Comparison of ENCODE assay signal across 8 cellular contexts in the genomic region with DNA sequence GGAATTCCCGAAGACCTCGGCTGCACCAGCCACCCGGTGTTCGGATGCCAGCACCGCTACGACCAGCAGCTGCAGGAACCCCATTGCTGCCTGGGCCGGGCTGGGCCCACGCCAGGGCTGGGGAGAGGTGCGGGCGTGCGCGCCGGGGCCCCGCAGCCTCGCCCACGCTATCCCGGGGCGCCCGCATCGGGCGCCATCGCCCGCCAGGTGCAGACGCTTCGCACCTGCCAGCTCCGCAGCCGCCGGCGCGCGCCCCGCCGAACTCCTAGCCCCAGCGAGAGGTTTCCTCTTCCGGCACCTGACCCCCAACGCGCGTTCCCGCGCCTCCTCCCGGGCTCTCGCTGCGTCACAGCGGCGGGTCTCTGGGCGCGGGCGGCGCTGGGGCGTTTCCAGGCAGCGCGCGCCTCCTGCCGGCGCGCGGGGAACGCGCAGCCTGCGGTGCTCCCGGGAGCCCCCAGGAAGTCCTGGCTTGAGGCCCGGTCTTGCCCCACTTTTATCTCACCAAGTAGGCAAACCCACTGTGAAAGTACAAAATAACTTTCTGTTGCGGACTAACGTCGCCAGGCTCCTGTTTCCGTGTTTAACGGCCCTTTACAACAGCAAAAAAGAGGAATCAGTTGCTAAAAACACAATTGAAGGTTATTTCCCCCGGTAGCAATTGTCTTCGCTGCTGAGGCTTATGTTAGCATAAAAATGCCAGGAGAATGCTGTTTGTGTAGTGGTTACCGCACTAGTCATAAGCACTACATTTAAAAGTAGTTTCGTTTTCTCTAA. TPM values are rescaled to one million over a fixed set of nuclear protein-coding genes. Genes with fewer than 3 reads are reported as not detected.
A peak's percentile ranks its signal among the peaks of the same experiment; 100 is the strongest.
DNase-seq lines count a peak whose midpoint lies in the region; TF ChIP-seq lines count a peak whose summit lies in the region.

A gene with protein sequence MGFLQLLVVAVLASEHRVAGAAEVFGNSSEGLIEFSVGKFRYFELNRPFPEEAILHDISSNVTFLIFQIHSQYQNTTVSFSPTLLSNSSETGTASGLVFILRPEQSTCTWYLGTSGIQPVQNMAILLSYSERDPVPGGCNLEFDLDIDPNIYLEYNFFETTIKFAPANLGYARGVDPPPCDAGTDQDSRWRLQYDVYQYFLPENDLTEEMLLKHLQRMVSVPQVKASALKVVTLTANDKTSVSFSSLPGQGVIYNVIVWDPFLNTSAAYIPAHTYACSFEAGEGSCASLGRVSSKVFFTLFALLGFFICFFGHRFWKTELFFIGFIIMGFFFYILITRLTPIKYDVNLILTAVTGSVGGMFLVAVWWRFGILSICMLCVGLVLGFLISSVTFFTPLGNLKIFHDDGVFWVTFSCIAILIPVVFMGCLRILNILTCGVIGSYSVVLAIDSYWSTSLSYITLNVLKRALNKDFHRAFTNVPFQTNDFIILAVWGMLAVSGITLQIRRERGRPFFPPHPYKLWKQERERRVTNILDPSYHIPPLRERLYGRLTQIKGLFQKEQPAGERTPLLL (minus strand): TSS at position 300 of the 774 bp plus-strand sequence. CDS start 216 bp downstream, at position 84.

- no peaks in the 10 kb centered on the region for H3K79me2 ChIP-seq in neural cell (replicated peaks; ENCODE audit: insufficient read depth, low read length)

- H2AFZ ChIP-seq in neural cell (ENCODE audit: low read depth, low read length), result peak within 1 kb of the TSS; percentile 48

- intact Hi-C loops in stomach (cut with DNase I; ENCODE audit: low total_unique reads), result no loop called here

- peak within 1 kb of the TSS; percentile 48 for H3K27ac ChIP-seq in neural cell (ENCODE audit: low read length)
- H3K27ac ChIP-seq in stomach, result peak within 1 kb of the TSS; percentile 90 to 96 (median 96)

- H3K9ac ChIP-seq in neural cell (ENCODE audit: low read length), result peak within 1 kb of the TSS; percentile 67

- WGBS in stomach, 5 donors, result 0 to 1% (median 0%) methylated on average over 42 to 71 of the region's 71 CpGs

- DNase-seq in GF-D8 (lab: John Stamatoyannopoulos, UW) (peak; percentile 98), HCEC 1CT (peak; percentile 87), MG63 (peak; percentile 92), SHP77 treated with DMSO at 0.1 percent for 48 hours (lab: John Stamatoyannopoulos, UW) (peak; percentile 90), fibroblast of villous mesenchyme (ENCODE audit: low read depth) (peak; percentile 94), stomach (peak; percentile 97)
- peak; percentile 99 for DNase-seq in activated effector memory CD4-positive, alpha-beta T cell treated with anti-CD3 and anti-CD28 coated beads, Interleukin-2, amount 50 U/mL, for 16 hours

- peak; percentile 89 for TF ChIP-seq RAD21 in neural cell (conservative IDR thresholded peaks at IDR 0.05)

- TF ChIP-seq POLR2A in stomach (IDR thresholded peaks at IDR 0.05), result no peak

- no peaks in the 10 kb centered on the region for H3K9me2 ChIP-seq in neural cell (ENCODE audit: insufficient read depth, low read length)

- TF ChIP-seq EP300 in neural cell (conservative IDR thresholded peaks at IDR 0.05; ENCODE audit: poor library complexity, severe bottlenecking) (peak; percentile 57), stomach (IDR thresholded peaks at IDR 0.05) (no peak)

- peaks cover 4% of the 10 kb centered on the region for H3F3A ChIP-seq in neural cell (ENCODE audit: insufficient read depth, low read length, poor library complexity, severe bottlenecking)

- H3K9me3 ChIP-seq in MG63 (no peaks in the 10 kb centered on the region), neural cell (ENCODE audit: low read length) (no peaks in the 10 kb centered on the region), stomach (no peaks in the 10 kb centered on the region)

- peak within 1 kb of the TSS; percentile 84 for H3K4me2 ChIP-seq in neural cell (ENCODE audit: low read length)

- H3K4me1 ChIP-seq in stomach, result peaks cover 22 to 64% (median 45%) of the 10 kb centered on the region in 4 donors

- TF ChIP-seq CTCF in fibroblast of villous mesenchyme (IDR thresholded peaks at IDR 0.05; ENCODE audit: insufficient read depth, low read depth, low read length), result peak; percentile 91
- peak; percentile 98 for TF ChIP-seq CTCF in neural cell (IDR thresholded peaks at IDR 0.05; ENCODE audit: poor library complexity, severe bottlenecking)
- TF ChIP-seq CTCF in stomach (IDR thresholded peaks at IDR 0.05), result peak in 5 of 7 experiments; percentile 71 to 98 (median 94)

- no peaks in the 10 kb centered on the region for H3K27me3 ChIP-seq in MG63
- no peaks in the 10 kb centered on the region for H3K27me3 ChIP-seq in neural cell (ENCODE audit: insufficient read depth, low read depth, low read length)
- H3K27me3 ChIP-seq in stomach, result no peaks in the 10 kb centered on the region

- no peaks in the 10 kb centered on the region for H3K36me3 ChIP-seq in MG63
- H3K36me3 ChIP-seq in neural cell (ENCODE audit: insufficient read depth, low read length), result no peaks in the 10 kb centered on the region
- H3K36me3 ChIP-seq in stomach, result no peaks in the 10 kb centered on the region

- H4K20me1 ChIP-seq in neural cell (ENCODE audit: insufficient read depth), result no peaks in the 10 kb centered on the region

- H3K4me3 ChIP-seq in MG63, result peak within 1 kb of the TSS; percentile 75
- peak within 1 kb of the TSS; percentile 76 for H3K4me3 ChIP-seq in fibroblast of villous mesenchyme (ENCODE audit: low read depth, low read length)
- H3K4me3 ChIP-seq in neural cell (ENCODE audit: low read length), result peak within 1 kb of the TSS; percentile 71
- peak within 1 kb of the TSS; percentile 85 to 96 (median 90) for H3K4me3 ChIP-seq in stomach

TF ChIP-seq in neural cell, 6 proteins besides CTCF, POLR2A, EP300 and RAD21:
- TF ChIP-seq, protein P1, sequence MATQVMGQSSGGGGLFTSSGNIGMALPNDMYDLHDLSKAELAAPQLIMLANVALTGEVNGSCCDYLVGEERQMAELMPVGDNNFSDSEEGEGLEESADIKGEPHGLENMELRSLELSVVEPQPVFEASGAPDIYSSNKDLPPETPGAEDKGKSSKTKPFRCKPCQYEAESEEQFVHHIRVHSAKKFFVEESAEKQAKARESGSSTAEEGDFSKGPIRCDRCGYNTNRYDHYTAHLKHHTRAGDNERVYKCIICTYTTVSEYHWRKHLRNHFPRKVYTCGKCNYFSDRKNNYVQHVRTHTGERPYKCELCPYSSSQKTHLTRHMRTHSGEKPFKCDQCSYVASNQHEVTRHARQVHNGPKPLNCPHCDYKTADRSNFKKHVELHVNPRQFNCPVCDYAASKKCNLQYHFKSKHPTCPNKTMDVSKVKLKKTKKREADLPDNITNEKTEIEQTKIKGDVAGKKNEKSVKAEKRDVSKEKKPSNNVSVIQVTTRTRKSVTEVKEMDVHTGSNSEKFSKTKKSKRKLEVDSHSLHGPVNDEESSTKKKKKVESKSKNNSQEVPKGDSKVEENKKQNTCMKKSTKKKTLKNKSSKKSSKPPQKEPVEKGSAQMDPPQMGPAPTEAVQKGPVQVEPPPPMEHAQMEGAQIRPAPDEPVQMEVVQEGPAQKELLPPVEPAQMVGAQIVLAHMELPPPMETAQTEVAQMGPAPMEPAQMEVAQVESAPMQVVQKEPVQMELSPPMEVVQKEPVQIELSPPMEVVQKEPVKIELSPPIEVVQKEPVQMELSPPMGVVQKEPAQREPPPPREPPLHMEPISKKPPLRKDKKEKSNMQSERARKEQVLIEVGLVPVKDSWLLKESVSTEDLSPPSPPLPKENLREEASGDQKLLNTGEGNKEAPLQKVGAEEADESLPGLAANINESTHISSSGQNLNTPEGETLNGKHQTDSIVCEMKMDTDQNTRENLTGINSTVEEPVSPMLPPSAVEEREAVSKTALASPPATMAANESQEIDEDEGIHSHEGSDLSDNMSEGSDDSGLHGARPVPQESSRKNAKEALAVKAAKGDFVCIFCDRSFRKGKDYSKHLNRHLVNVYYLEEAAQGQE (IDR thresholded peaks at IDR 0.05; ENCODE audit: borderline replicate concordance), result no peak
- TF ChIP-seq TAF1 (IDR thresholded peaks at IDR 0.05; ENCODE audit: low read depth), result no peak
- no peak for TF ChIP-seq EZH2 (IDR thresholded peaks at IDR 0.05; ENCODE audit: borderline replicate concordance, insufficient read depth, low read length, poor library complexity, severe bottlenecking)
- peak; percentile 88 for TF ChIP-seq MXI1 (conservative IDR thresholded peaks at IDR 0.05; ENCODE audit: poor library complexity, severe bottlenecking)
- peak; percentile 83 for TF ChIP-seq SMC3 (conservative IDR thresholded peaks at IDR 0.05; ENCODE audit: poor library complexity)
- peak; percentile 68 for TF ChIP-seq POLR2AphosphoS5 (IDR thresholded peaks at IDR 0.05)

RNA-seq across cellular contexts. Expression of the gene that starts here (rescaled TPM):
- total RNA-seq in MG63 (2014; rRNA removed; shearing (Covaris generic); ENCODE audit: low replicate concordance), result 89.3 and 148 TPM in 2 replicates
- total RNA-seq in fibroblast of villous mesenchyme (62.5 and 105 TPM in 2 replicates), stomach (100 to 1,000 TPM in 4 of 5 donors, 10 to 100 TPM in 1; 49.4 to 148 (median 107) TPM)
- polyA plus RNA-seq in neural cell (30.0 and 51.0 TPM in 2 replicates), stomach (10 to 100 TPM; 13.5 to 24.2 (median 22.9) TPM)
- 48.0 and 54.0 TPM in 2 replicates for polyA minus RNA-seq in neural cell

Comparison
In these comparisons a context has a peak if more than half of its experiments do, and no peak if none do; other contexts are left out.
1. Peak in every context shown above with its lines: DNase-seq, H3K4me3 ChIP-seq and H3K27ac ChIP-seq.